In the genomic region with DNA sequence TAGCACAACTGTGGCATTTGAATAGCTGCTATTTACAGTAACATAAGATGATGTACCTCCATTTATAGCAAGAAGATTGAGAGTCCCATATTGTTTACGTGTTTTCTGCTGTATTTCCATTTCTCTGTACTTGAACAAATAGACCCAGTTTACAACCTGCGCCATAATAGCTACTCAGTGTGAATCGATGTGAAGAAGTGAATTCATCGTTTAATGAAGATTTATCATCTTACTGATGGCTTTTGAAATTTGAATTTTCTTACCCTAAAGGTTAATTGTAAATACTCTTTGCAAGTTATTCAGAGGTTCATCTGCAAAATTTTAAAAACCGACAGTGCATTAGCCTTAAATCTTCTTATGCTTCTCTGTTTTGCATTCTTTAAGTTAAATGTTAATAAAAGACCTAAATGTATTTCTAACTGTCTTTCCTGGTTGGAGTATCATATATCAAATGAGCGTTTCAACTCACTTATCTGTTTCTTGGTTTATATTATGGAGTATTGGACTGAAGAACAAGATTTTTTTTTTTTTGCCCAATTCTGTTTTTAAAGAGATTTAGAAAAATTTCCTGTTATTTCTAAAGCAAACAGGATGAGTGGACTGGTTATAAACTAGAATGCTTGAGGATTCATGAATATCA, we compare ENCODE assay signal across 12 cellular contexts. TPM values are rescaled to one million over a fixed set of nuclear protein-coding genes. Genes with fewer than 3 reads are reported as not detected.
DNase-seq lines count a peak whose midpoint lies in the region; ATAC-seq lines count a peak whose summit lies in the region.
"Had no signal": no experiment of that assay in that cellular context is flagged by ENCODE, and none has a peak within 500 bp of the region (broad histone marks: within the 10 kb centered on the region; RNA-seq: fewer than 3 reads in every experiment).

No MANE protein-coding gene starts in this region.

- H3K4me3 ChIP-seq in ACC112 (ENCODE audit: low read depth, low read length) (peak overlapping the region; percentile 82), GM23248 (peak overlapping the region; percentile 94), adipocyte (ENCODE audit: low read length) (peak overlapping the region; percentile 93)

- H3K27ac Mint-ChIP-seq in naive B cell, result peak overlapping the region in 3 of 6 donors; percentile 7 to 43 (median 23)

- peak overlapping the region; percentile 81 for H3K4me2 ChIP-seq in GM23248 (ENCODE audit: unreplicated experiment)

- no peak overlapping the region for H2AFZ ChIP-seq in ACC112 (ENCODE audit: low read length, unreplicated experiment)
- H2AFZ ChIP-seq in GM23248, result no peak overlapping the region

- no peaks in the 10 kb centered on the region for H3K9me3 Mint-ChIP-seq in naive B cell

- H3K4me1 ChIP-seq in ACC112 (ENCODE audit: control insufficient read depth, insufficient read depth, low read length, unreplicated experiment) (peaks cover 50% of the 10 kb centered on the region), GM23248 (ENCODE audit: insufficient read depth) (peaks cover 40% of the 10 kb centered on the region), adipocyte (ENCODE audit: control insufficient read depth, insufficient read depth, low read length) (peaks cover 55% of the 10 kb centered on the region)

- WGBS in GM23248 (ENCODE audit: low coverage in 1 of 2, low lambda C conversion rate in 2 of 2, missing lambda C conversion rate in 2 of 2), 2 experiments, result 96% methylated on average over 6 of the region's 6 CpGs

- H3K9me2 ChIP-seq in GM23248 (ENCODE audit: insufficient read depth), result no peaks in the 10 kb centered on the region

- H3K9me3 ChIP-seq in GM23248 (ENCODE audit: low read depth) (no peaks in the 10 kb centered on the region), adipocyte (ENCODE audit: control insufficient read depth, low read length) (no peaks in the 10 kb centered on the region)
- H3K9me3 ChIP-seq: thyroid gland had no signal

- H3K9ac ChIP-seq in GM23248, result 0 out of 2 replicates have a peak overlapping the region, but pooled peaks have one; percentile 99
- peak overlapping the region; percentile 89 for H3K9ac ChIP-seq in adipocyte (ENCODE audit: low read length)

- ATAC-seq in naive B cell (ENCODE audit: low read depth in 2 of 2), result no peak

- peaks cover 25% of the 10 kb centered on the region for H3F3A ChIP-seq in GM23248 (ENCODE audit: insufficient read depth)

- H3K27ac ChIP-seq in ACC112 (ENCODE audit: low read depth, low read length) (peak overlapping the region; percentile 22; the same call in 1 of the 2 replicates), GM23248 (no peak overlapping the region)

- H3K27me3 Mint-ChIP-seq in naive B cell, result no peaks in the 10 kb centered on the region

- H4K20me1 ChIP-seq in GM23248 (ENCODE audit: insufficient read depth), result no peaks in the 10 kb centered on the region; the same call in 1 of the 2 replicates

- no peaks in the 10 kb centered on the region for H3K27me3 ChIP-seq in ACC112 (ENCODE audit: insufficient read depth, low read length)
- H3K27me3 ChIP-seq in GM23248 (replicated peaks; ENCODE audit: insufficient read depth), result no peaks in the 10 kb centered on the region
- H3K27me3 ChIP-seq in adipocyte (replicated peaks; ENCODE audit: control insufficient read depth, insufficient read depth, low read length), result no peaks in the 10 kb centered on the region
- H3K27me3 ChIP-seq: thyroid gland had no signal

- H3K79me2 ChIP-seq in ACC112 (ENCODE audit: control insufficient read depth, insufficient read depth, low read length, unreplicated experiment) (peaks cover 62% of the 10 kb centered on the region), GM23248 (ENCODE audit: insufficient read depth) (peaks cover 72% of the 10 kb centered on the region)

- H3K4me1 Mint-ChIP-seq in naive B cell, result peaks cover 33 to 68% (median 50%) of the 10 kb centered on the region in 3 donors

- DNase-seq in GM23248, result no peak
- no peak for DNase-seq in adipocyte (ENCODE audit: low read depth)
- no peak for DNase-seq in naive B cell
- no peak for DNase-seq in kidney tubule cell (ENCODE audit: low spot score)
- no peak for DNase-seq in NCI-H187 treated with DMSO at 0.1 percent for 48 hours (lab: John Stamatoyannopoulos, UW)
- no peak for DNase-seq in C1 segment of cervical spinal cord (lab: John Stamatoyannopoulos, UW)
- no peak for DNase-seq in activated CD4-positive, CD25-positive, alpha-beta regulatory T cell (lab: John Stamatoyannopoulos, UW)
- DNase-seq: activated effector memory CD4-positive, alpha-beta T cell treated with Interleukin-2 at 50 U/mL for 16 hours; DMS 273 treated with DMSO at 0.1 percent for 48 hours; NCI-H2029; thyroid gland had no signal

- H3K36me3 ChIP-seq in ACC112 (ENCODE audit: insufficient read depth, low read length), result no peaks in the 10 kb centered on the region
- H3K36me3 ChIP-seq in GM23248 (ENCODE audit: low read depth), result no peaks in the 10 kb centered on the region
- H3K36me3 ChIP-seq in adipocyte (ENCODE audit: control insufficient read depth, insufficient read depth, low read length, severe bottlenecking), result no peaks in the 10 kb centered on the region
- H3K36me3 ChIP-seq: thyroid gland had no signal

- in situ Hi-C loops in GM23248 (cut with MboI), result no loop called here

- H3K4me3 Mint-ChIP-seq in naive B cell, result peak overlapping the region in 6 of 8 donors; percentile 3 to 98 (median 87)

- H3K36me3 Mint-ChIP-seq in naive B cell, result no peaks in the 10 kb centered on the region

RNA-seq across cellular contexts. Expression of a gene that starts 2.2 kb away (rescaled TPM):
- total RNA-seq in GM23248 (2014; rRNA removed; shearing (Covaris generic)), result 16.8 and 18.0 TPM in 2 replicates
- polyA plus RNA-seq in GM23248 (2016; fragmentation: Nextera tagmentation; extraction: Ambion mirVana) (10.7 and 12.4 TPM in 2 replicates), naive B cell (ENCODE audit: low read depth in 6 of 6) (1 to 10 TPM; 2.7 to 9.9 (median 7.2) TPM)

RNA-seq across cellular contexts. Expression of a gene that starts 12.2 kb away (rescaled TPM):
- 0.43 and 0.89 TPM in 2 replicates for total RNA-seq in GM23248 (2014; rRNA removed; shearing (Covaris generic))
- polyA plus RNA-seq in GM23248 (2016; fragmentation: Nextera tagmentation; extraction: Ambion mirVana), result 0.90 and 1.6 TPM in 2 replicates
- under 1 TPM in 3 of 6 donors, not detected in 3; 0.23 to 0.70 (median 0.28) TPM for polyA plus RNA-seq in naive B cell (ENCODE audit: low read depth in 6 of 6)
